In genomic region chr17:75459590-75460267, GRCh38 we compare ENCODE assay signal across 1 cellular context.
TF ChIP-seq lines count a peak whose summit lies in the region.

No MANE protein-coding gene starts in this region.

TF ChIP-seq in HepG2, 621 proteins besides CTCF, POLR2A, EP300 and RAD21 (continued from another document and continues in another):
- TF ChIP-seq THRA (CRISPR knock-in tag; IDR thresholded peaks at IDR 0.05; ENCODE audit: borderline replicate concordance), result peak; percentile 16; the same call in 1 of the 2 replicates
- TF ChIP-seq ZNF652 (CRISPR knock-in tag; IDR thresholded peaks at IDR 0.05; ENCODE audit: borderline replicate concordance, low read depth), result 0 out of 2 replicates have a peak, but pooled peaks have one; percentile 29
- TF ChIP-seq ZBED4 (CRISPR knock-in tag; IDR thresholded peaks at IDR 0.05; ENCODE audit: borderline replicate concordance), result peak; percentile 28; the same call in 1 of the 2 replicates
- peak in 1 of 2 experiments; percentile 56; a peak in 1 of 4 replicates for TF ChIP-seq HMGXB4 (CRISPR knock-in tag; IDR thresholded peaks at IDR 0.05; ENCODE audit: borderline replicate concordance in 1 of 2, low read depth in 1 of 2)
- no peak for TF ChIP-seq ZNF512B (CRISPR knock-in tag; IDR thresholded peaks at IDR 0.05; ENCODE audit: borderline replicate concordance)
- peak; percentile 98 for TF ChIP-seq PPARG (CRISPR knock-in tag; conservative IDR thresholded peaks at IDR 0.05)
- no peak for TF ChIP-seq ZNF746 (CRISPR knock-in tag; IDR thresholded peaks at IDR 0.05)
- peak; percentile 73 for TF ChIP-seq MEF2D (CRISPR knock-in tag; IDR thresholded peaks at IDR 0.05)
- TF ChIP-seq NR2C2 (CRISPR knock-in tag; IDR thresholded peaks at IDR 0.05; ENCODE audit: borderline replicate concordance), result 0 out of 2 replicates have a peak, but pooled peaks have one; percentile 26
- 0 out of 2 replicates have a peak, but pooled peaks have one; percentile 43 for TF ChIP-seq LCORL (IDR thresholded peaks at IDR 0.05)
- peak; percentile 93 for TF ChIP-seq LCORL (CRISPR knock-in tag; IDR thresholded peaks at IDR 0.05)
- 0 out of 2 replicates have a peak, but pooled peaks have one; percentile 30 for TF ChIP-seq ZNF350 (CRISPR knock-in tag; IDR thresholded peaks at IDR 0.05; ENCODE audit: borderline replicate concordance, low read depth)
- TF ChIP-seq SNAI1 (CRISPR knock-in tag; IDR thresholded peaks at IDR 0.05; ENCODE audit: borderline replicate concordance), result no peak
- TF ChIP-seq SKIL (CRISPR knock-in tag; IDR thresholded peaks at IDR 0.05; ENCODE audit: borderline replicate concordance), result peak; percentile 66; the same call in 1 of the 2 replicates
- TF ChIP-seq GFI1 (CRISPR knock-in tag; IDR thresholded peaks at IDR 0.05; ENCODE audit: borderline replicate concordance), result peak; percentile 24; the same call in 1 of the 2 replicates
- peak in 1 of 2 experiments; percentile 47; a peak in 1 of 4 replicates for TF ChIP-seq REST (IDR thresholded peaks at IDR 0.05; ENCODE audit: borderline replicate concordance in 1 of 2, low read depth in 1 of 2, low read length in 2 of 2)
- no peak for TF ChIP-seq HMGA1 (CRISPR knock-in tag; conservative IDR thresholded peaks at IDR 0.05)
- no peak for TF ChIP-seq TEAD2 (CRISPR knock-in tag; IDR thresholded peaks at IDR 0.05)
- TF ChIP-seq KAT8 (CRISPR knock-in tag; IDR thresholded peaks at IDR 0.05), result peak; percentile 69
- peak; percentile 70 for TF ChIP-seq NCOR1 (IDR thresholded peaks at IDR 0.05; ENCODE audit: borderline replicate concordance, low read length)
- TF ChIP-seq SP140L (CRISPR knock-in tag; IDR thresholded peaks at IDR 0.05; ENCODE audit: borderline replicate concordance), result peak; percentile 78; the same call in 1 of the 2 replicates
- TF ChIP-seq ZNF749 (CRISPR knock-in tag; IDR thresholded peaks at IDR 0.05; ENCODE audit: borderline replicate concordance), result peak; percentile 80; the same call in 1 of the 2 replicates
- no peak for TF ChIP-seq ZFP1 (CRISPR knock-in tag; IDR thresholded peaks at IDR 0.05)
- 0 out of 2 replicates have a peak, but pooled peaks have one; percentile 46 for TF ChIP-seq POGK (CRISPR knock-in tag; conservative IDR thresholded peaks at IDR 0.05)
- peak; percentile 75; the same call in 1 of the 2 replicates for TF ChIP-seq ZSCAN12 (CRISPR knock-in tag; IDR thresholded peaks at IDR 0.05)
- 0 out of 2 replicates have a peak, but pooled peaks have one; percentile 37 for TF ChIP-seq ZBTB7B (CRISPR knock-in tag; IDR thresholded peaks at IDR 0.05)
- peak; percentile 58; the same call in 1 of the 2 replicates for TF ChIP-seq YEATS4 (CRISPR knock-in tag; IDR thresholded peaks at IDR 0.05; ENCODE audit: borderline replicate concordance)
- peak in 1 of 2 experiments; percentile 40; a peak in 3 of 4 replicates for TF ChIP-seq NR2F1 (CRISPR knock-in tag; IDR thresholded peaks at IDR 0.05)
- TF ChIP-seq ZSCAN29 (CRISPR knock-in tag; conservative IDR thresholded peaks at IDR 0.05), result no peak
- peak; percentile 73 for TF ChIP-seq PITX1 (CRISPR knock-in tag; IDR thresholded peaks at IDR 0.05)
- 0 out of 2 replicates have a peak, but pooled peaks have one; percentile 43 for TF ChIP-seq POLR2G (IDR thresholded peaks at IDR 0.05; ENCODE audit: low read depth, low read length)
- TF ChIP-seq HOMEZ (CRISPR knock-in tag; IDR thresholded peaks at IDR 0.05; ENCODE audit: low read depth), result peak; percentile 73
- peak; percentile 82 for TF ChIP-seq MNT (IDR thresholded peaks at IDR 0.05)
